Comparison of ENCODE assay signal across 8 cellular contexts in the genomic region with DNA sequence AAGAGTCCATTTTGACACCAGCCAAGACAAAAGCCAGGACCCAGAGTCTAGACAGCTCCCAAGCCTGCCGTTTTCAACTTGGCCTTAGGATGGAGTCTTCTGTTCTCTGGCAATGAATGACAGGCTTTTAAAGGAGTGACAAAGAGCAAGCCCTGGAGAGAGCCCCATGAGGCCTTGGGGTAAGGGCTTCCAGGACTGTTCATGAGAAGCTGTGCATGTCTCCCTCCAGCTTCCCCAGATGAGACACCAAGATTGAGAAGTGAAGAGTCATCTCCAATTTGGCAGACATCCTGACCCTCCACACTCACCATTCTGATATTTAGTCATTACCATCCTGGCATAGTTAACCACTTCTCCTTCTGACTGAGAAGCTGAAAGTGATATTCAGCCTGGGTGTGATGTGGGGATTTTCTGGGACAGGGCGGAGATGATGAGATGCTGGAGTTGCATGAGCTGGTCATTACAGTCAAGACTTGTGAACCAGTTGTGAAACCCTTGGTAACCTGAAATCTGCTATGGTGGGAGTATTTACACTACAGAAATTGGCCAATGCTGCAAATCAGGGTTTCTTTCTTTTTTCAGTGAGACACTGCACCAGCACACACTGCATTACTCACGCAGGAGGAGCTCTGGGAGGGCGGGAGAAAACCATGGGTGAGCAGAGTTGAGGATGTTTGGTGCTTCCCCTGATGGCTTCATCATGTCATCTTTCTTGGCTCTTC.
DNase-seq lines count a peak whose midpoint lies in the region; ATAC-seq and TF ChIP-seq lines count a peak whose summit lies in the region.

No MANE protein-coding gene starts in this region.

- peak overlapping the region in 5 of 10 donors; percentile 1 to 81 (median 40) for H3K27ac ChIP-seq in heart right ventricle

- POLR2A ChIA-PET in activated CD8-positive, alpha-beta T cell treated with anti-CD3 and anti-CD28 coated beads, Interleukin-2, amount 10 ng/mL, durations not matched to agents 7 days and 5 days (lab: Charles Lee) = interaction anchor here (0.8 to 6.6 kb wide), 17 partner anchors 11 to 176 kb away, joined by 3 to 95 read pairs (median 5); partner anchors contain the start of gene VCPKMT

- H3K27ac Mint-ChIP-seq in IgD-negative memory B cell = peak overlapping the region; percentile 63 to 83 (median 82)
- H3K27ac Mint-ChIP-seq in activated CD8-positive, alpha-beta T cell treated with anti-CD3 and anti-CD28 coated beads, Interleukin-2, amount 10 ng/mL, durations not matched to agents 7 days and 5 days = peak overlapping the region; percentile 98

- no peaks in the 10 kb centered on the region for H3K9me3 ChIP-seq in heart right ventricle

- peak; percentile 44 for DNase-seq in activated CD8-positive, alpha-beta T cell treated with anti-CD3 and anti-CD28 coated beads, Interleukin-2, amount 10 ng/mL, durations not matched to agents 7 days and 5 days
- DNase-seq in heart right ventricle = no peak
- peak; percentile 49 to 72 (median 67) for DNase-seq in stimulated activated CD4-positive, alpha-beta T cell treated with anti-CD3 and anti-CD28 coated beads, TNF-alpha, amount 100 ng/mL, for 24 hours (ENCODE audit: low read depth in 3 of 3)
- DNase-seq in NCI-H2171 (lab: John Stamatoyannopoulos, UW) = no peak
- DNase-seq in dermis blood vessel endothelial cell = no peak

- no peak overlapping the region for H3K4me3 ChIP-seq in heart right ventricle

- H3K4me3 Mint-ChIP-seq in IgD-negative memory B cell = peak overlapping the region; percentile 39 to 85 (median 66)
- H3K4me3 Mint-ChIP-seq in activated CD8-positive, alpha-beta T cell treated with anti-CD3 and anti-CD28 coated beads, Interleukin-2, amount 10 ng/mL, durations not matched to agents 7 days and 5 days = peak overlapping the region; percentile 74

- H3K27me3 Mint-ChIP-seq in IgD-negative memory B cell = peaks cover 2% of the 10 kb centered on the region
- no peaks in the 10 kb centered on the region for H3K27me3 Mint-ChIP-seq in activated CD8-positive, alpha-beta T cell treated with anti-CD3 and anti-CD28 coated beads, Interleukin-2, amount 10 ng/mL, durations not matched to agents 7 days and 5 days (ENCODE audit: low read depth)

- H3K36me3 Mint-ChIP-seq in IgD-negative memory B cell = peaks cover 16% of the 10 kb centered on the region
- H3K36me3 Mint-ChIP-seq in activated CD8-positive, alpha-beta T cell treated with anti-CD3 and anti-CD28 coated beads, Interleukin-2, amount 10 ng/mL, durations not matched to agents 7 days and 5 days (ENCODE audit: low read depth) = peaks cover 70% of the 10 kb centered on the region

- no peaks in the 10 kb centered on the region for H3K27me3 ChIP-seq in heart right ventricle

- H3K9me3 Mint-ChIP-seq in IgD-negative memory B cell = peaks cover 0 to 2% (median 0%) of the 10 kb centered on the region in 3 donors
- no peaks in the 10 kb centered on the region for H3K9me3 Mint-ChIP-seq in activated CD8-positive, alpha-beta T cell treated with anti-CD3 and anti-CD28 coated beads, Interleukin-2, amount 10 ng/mL, durations not matched to agents 7 days and 5 days (ENCODE audit: insufficient read depth)

- CTCF ChIA-PET in activated CD8-positive, alpha-beta T cell treated with anti-CD3 and anti-CD28 coated beads, Interleukin-2, amount 10 ng/mL, durations not matched to agents 7 days and 5 days (lab: Charles Lee) = interaction anchor here (0.7 to 4.0 kb wide), 18 partner anchors 13 to 186 kb away, joined by 3 to 30 read pairs (median 6); partner anchors contain the start of gene NEMF

- peaks cover 32 to 45% (median 40%) of the 10 kb centered on the region in 3 donors for H3K4me1 Mint-ChIP-seq in IgD-negative memory B cell
- peaks cover 85% of the 10 kb centered on the region for H3K4me1 Mint-ChIP-seq in activated CD8-positive, alpha-beta T cell treated with anti-CD3 and anti-CD28 coated beads, Interleukin-2, amount 10 ng/mL, durations not matched to agents 7 days and 5 days (ENCODE audit: low read depth)

- H3K36me3 ChIP-seq in heart right ventricle = no peaks in the 10 kb centered on the region

- TF ChIP-seq CTCF in GM12872 (IDR thresholded peaks at IDR 0.05; ENCODE audit: insufficient read depth, low read depth, low read length) (peak; percentile 21; the same call in 1 of the 3 replicates), heart right ventricle (IDR thresholded peaks at IDR 0.05) (no peak)

- intact Hi-C loops in heart right ventricle (cut with DNase I) = no loop called here

- WGBS in heart right ventricle, 2 donors = 60 to 76% methylated on average over 4 of the region's 4 CpGs

- peaks cover 6 to 52% (median 18%) of the 10 kb centered on the region in 9 donors for H3K4me1 ChIP-seq in heart right ventricle

- ATAC-seq in GM21723 (IDR thresholded peaks at IDR 0.05; ENCODE audit: unreplicated experiment) (peak; percentile 83), heart right ventricle (peak; percentile 26 to 76 (median 51))
- peak; percentile 22 for ATAC-seq in activated CD8-positive, alpha-beta T cell treated with anti-CD3 and anti-CD28 coated beads, Interleukin-2, amount 10 ng/mL, durations not matched to agents 7 days and 5 days

Comparison
In these comparisons a context has a peak if more than half of its experiments do, and no peak if none do; other contexts are left out.
1. ATAC-seq: peak in every context shown above with its lines; median percentile 83 in GM21723; 51 in heart right ventricle; 22 in activated CD8-positive, alpha-beta T cell treated with anti-CD3 and anti-CD28 coated beads, Interleukin-2, amount 10 ng/mL, durations not matched to agents 7 days and 5 days.
2. DNase-seq: peak in activated CD8-positive, alpha-beta T cell treated with anti-CD3 and anti-CD28 coated beads, Interleukin-2, amount 10 ng/mL, durations not matched to agents 7 days and 5 days (single experiment) and stimulated activated CD4-positive, alpha-beta T cell treated with anti-CD3 and anti-CD28 coated beads, TNF-alpha, amount 100 ng/mL, for 24 hours (3 of 3); none in heart right ventricle (0 of 2), NCI-H2171 (single experiment) and dermis blood vessel endothelial cell (single experiment).